In the genomic region with DNA sequence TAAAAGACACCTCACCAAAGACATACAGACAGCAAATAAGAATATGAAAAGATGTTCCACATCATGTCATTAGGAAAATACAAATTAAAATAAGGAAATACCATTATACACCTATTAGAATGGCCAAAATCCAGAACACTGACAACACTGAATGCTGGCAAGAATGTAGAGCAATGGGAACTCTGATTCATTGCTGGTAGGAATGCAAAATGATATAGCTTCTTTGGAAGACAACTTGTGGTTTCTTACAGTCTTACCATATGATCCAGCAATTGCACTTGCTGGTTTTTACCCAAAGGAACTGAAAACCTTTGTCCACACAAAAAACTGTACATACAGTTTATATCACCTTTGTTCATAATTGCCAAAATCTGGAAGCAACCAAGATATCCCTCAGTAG, we compare ENCODE assay signal across 28 cellular contexts. TPM values are rescaled to one million over a fixed set of nuclear protein-coding genes. Genes with fewer than 3 reads are reported as not detected.
DNase-seq lines count a peak whose midpoint lies in the region; ATAC-seq and TF ChIP-seq lines count a peak whose summit lies in the region.
"Had no signal": no experiment of that assay in that cellular context is flagged by ENCODE, and none has a peak within 500 bp of the region (broad histone marks: within the 10 kb centered on the region; RNA-seq: fewer than 3 reads in every experiment).

No MANE protein-coding gene starts in this region.

- no peak overlapping the region for H3K9ac ChIP-seq in GM23248
- H3K9ac ChIP-seq: BLaER1 treated with 17β-estradiol and CSF1 and Interleukin-3, amounts not matched to agents 10 nM and 100 nM had no signal

- H3K27me3 ChIP-seq in GM23248 (replicated peaks; ENCODE audit: insufficient read depth) (no peaks in the 10 kb centered on the region), hepatocyte (no peaks in the 10 kb centered on the region)
- H3K27me3 ChIP-seq: BLaER1 treated with 17β-estradiol and CSF1 and Interleukin-3, amounts not matched to agents 10 nM and 100 nM; sigmoid colon had no signal

- TF ChIP-seq CTCF in cardiac fibroblast (IDR thresholded peaks at IDR 0.05; ENCODE audit: low read depth, low read length) (no peak), GM13976 (IDR thresholded peaks at IDR 0.05; ENCODE audit: borderline replicate concordance, control extremely low read depth, extremely low read depth, insufficient read depth, missing control alignments) (no peak), hepatocyte (IDR thresholded peaks at IDR 0.05; ENCODE audit: poor library complexity) (no peak)

- DNase-seq in GM23248, result peak; percentile 61
- DNase-seq in cardiac fibroblast (ENCODE audit: low read depth in 2 of 2), result peak; percentile 10 to 55
- DNase-seq in non-pigmented ciliary epithelial cell (ENCODE audit: low read depth), result peak; percentile 46
- no peak for DNase-seq in T-helper 2 cell
- no peak for DNase-seq in GM13976 (ENCODE audit: low spot score)
- no peak for DNase-seq in activated naive CD4-positive, alpha-beta T cell treated with anti-CD3 and anti-CD28 coated beads, Interleukin-2, amount 10 ng/mL, durations not matched to agents 7 days and 5 days
- DNase-seq in hepatocyte (ENCODE audit: low spot score), result no peak
- DNase-seq: activated CD4-positive, alpha-beta T cell treated with anti-CD3 and anti-CD28 coated beads, Interleukin-2, amount 10 ng/mL, durations not matched to agents 24 days and 14 days; activated gamma-delta T cell treated with Interleukin-2 at 50 U/mL for 16 hours; activated T-cell treated with anti-CD3 and anti-CD28 coated beads, Interleukin-2, amount 50 U/mL, for 1 hour; DMS153; glutamatergic neuron; H9; Karpas-422; natural killer cell; NCI-H146; NCI-H345; occipital lobe; SHP77; sigmoid colon; stimulated activated CD4-positive, alpha-beta T cell treated with anti-CD3 and anti-CD28 coated beads, Interleukin-15, amount 100 ng/mL, for 24 hours; stimulated activated CD4-positive, alpha-beta T cell treated with anti-CD3 and anti-CD28 coated beads, Interleukin-4, amount 100 ng/mL, for 4 hours; substantia nigra; trophoblast cell had no signal

- H3K36me3 ChIP-seq in GM23248 (ENCODE audit: low read depth), result peaks cover 3% of the 10 kb centered on the region; the same call in 1 of the 2 replicates
- H3K36me3 ChIP-seq in hepatocyte (replicated peaks; ENCODE audit: insufficient read depth, low read depth), result no peaks in the 10 kb centered on the region
- H3K36me3 ChIP-seq: sigmoid colon had no signal

- H3K4me3 Mint-ChIP-seq in activated T-helper 17 cell treated with anti-CD3 and anti-CD28 coated beads, Interleukin-2, amount 50 U/mL, for 72 hours, result no peak overlapping the region
- no peak overlapping the region for H3K4me3 Mint-ChIP-seq in activated naive CD4-positive, alpha-beta T cell treated with anti-CD3 and anti-CD28 coated beads, Interleukin-2, amount 10 ng/mL, durations not matched to agents 7 days and 5 days
- H3K4me3 Mint-ChIP-seq: activated CD4-positive, alpha-beta T cell treated with anti-CD3 and anti-CD28 coated beads, Interleukin-2, amount 10 ng/mL, durations not matched to agents 24 days and 14 days; brain; H9; natural killer cell had no signal

- H2AFZ ChIP-seq in GM23248 (no peak overlapping the region), hepatocyte (no peak overlapping the region)

- H3K36me3 Mint-ChIP-seq in activated T-helper 17 cell treated with anti-CD3 and anti-CD28 coated beads, Interleukin-2, amount 50 U/mL, for 72 hours (ENCODE audit: low read depth), result peaks cover 59% of the 10 kb centered on the region
- H3K36me3 Mint-ChIP-seq in activated naive CD4-positive, alpha-beta T cell treated with anti-CD3 and anti-CD28 coated beads, Interleukin-2, amount 10 ng/mL, durations not matched to agents 7 days and 5 days, result peaks cover 38% of the 10 kb centered on the region
- H3K36me3 Mint-ChIP-seq: natural killer cell had no signal

- CTCF ChIA-PET in activated naive CD4-positive, alpha-beta T cell treated with anti-CD3 and anti-CD28 coated beads, Interleukin-2, amount 10 ng/mL, durations not matched to agents 7 days and 5 days (lab: Charles Lee), result no interaction called here

- H3F3A ChIP-seq in GM23248 (ENCODE audit: insufficient read depth), result peaks cover 14% of the 10 kb centered on the region; the same call in 1 of the 2 replicates

- H3K4me3 ChIP-seq in GM23248 (no peak overlapping the region), cardiac fibroblast (replicated peaks in 1 of 2; ENCODE audit: low read depth in 2 of 2, low read length in 2 of 2) (no peak overlapping the region), hepatocyte (no peak overlapping the region)
- H3K4me3 ChIP-seq: BLaER1 treated with 17β-estradiol and CSF1 and Interleukin-3, amounts not matched to agents 10 nM and 100 nM; sigmoid colon had no signal

- H3K9me3 ChIP-seq in GM23248 (ENCODE audit: low read depth), result no peaks in the 10 kb centered on the region
- no peaks in the 10 kb centered on the region for H3K9me3 ChIP-seq in hepatocyte (ENCODE audit: low read depth)
- H3K9me3 ChIP-seq: sigmoid colon had no signal

- H3K27ac Mint-ChIP-seq in activated T-helper 17 cell treated with anti-CD3 and anti-CD28 coated beads, Interleukin-2, amount 50 U/mL, for 72 hours, result no peak overlapping the region
- no peak overlapping the region for H3K27ac Mint-ChIP-seq in activated naive CD4-positive, alpha-beta T cell treated with anti-CD3 and anti-CD28 coated beads, Interleukin-2, amount 10 ng/mL, durations not matched to agents 7 days and 5 days
- H3K27ac Mint-ChIP-seq: activated CD4-positive, alpha-beta T cell treated with anti-CD3 and anti-CD28 coated beads, Interleukin-2, amount 10 ng/mL, durations not matched to agents 24 days and 14 days; brain; natural killer cell had no signal

- H3K4me2 ChIP-seq in GM23248 (ENCODE audit: unreplicated experiment) (no peak overlapping the region), hepatocyte (no peak overlapping the region)
- H3K4me2 ChIP-seq: BLaER1 treated with 17β-estradiol and CSF1 and Interleukin-3, amounts not matched to agents 10 nM and 100 nM had no signal

- H3K4me1 ChIP-seq in GM23248 (ENCODE audit: insufficient read depth) (peaks cover 4% of the 10 kb centered on the region; the same call in 1 of the 2 replicates), hepatocyte (ENCODE audit: insufficient read depth) (no peaks in the 10 kb centered on the region)

- H3K27ac ChIP-seq in GM23248 (no peak overlapping the region), hepatocyte (no peak overlapping the region)
- H3K27ac ChIP-seq: BLaER1 treated with 17β-estradiol and CSF1 and Interleukin-3, amounts not matched to agents 10 nM and 100 nM; sigmoid colon had no signal

- H4K20me1 ChIP-seq in GM23248 (ENCODE audit: insufficient read depth) (peaks cover 4% of the 10 kb centered on the region; the same call in 1 of the 2 replicates), hepatocyte (ENCODE audit: insufficient read depth, poor library complexity, severe bottlenecking) (no peaks in the 10 kb centered on the region)

- H3K9me3 Mint-ChIP-seq in activated T-helper 17 cell treated with anti-CD3 and anti-CD28 coated beads, Interleukin-2, amount 50 U/mL, for 72 hours, result no peaks in the 10 kb centered on the region
- H3K9me3 Mint-ChIP-seq in activated naive CD4-positive, alpha-beta T cell treated with anti-CD3 and anti-CD28 coated beads, Interleukin-2, amount 10 ng/mL, durations not matched to agents 7 days and 5 days, result peaks cover 2% of the 10 kb centered on the region

- H3K9me2 ChIP-seq in GM23248 (ENCODE audit: insufficient read depth) (no peaks in the 10 kb centered on the region), hepatocyte (replicated peaks; ENCODE audit: insufficient read depth) (no peaks in the 10 kb centered on the region)

- in situ Hi-C loops in GM23248 (cut with MboI), result no loop called here
- in situ Hi-C loops in GM13976 (cut with MboI; ENCODE audit: low sequenced_read_pairs, unreplicated experiment), result no loop called here

- H3K79me2 ChIP-seq in GM23248 (ENCODE audit: insufficient read depth) (peaks cover 100% of the 10 kb centered on the region), hepatocyte (peaks cover 86% of the 10 kb centered on the region)

- peaks cover 17% of the 10 kb centered on the region for H3K4me1 Mint-ChIP-seq in activated T-helper 17 cell treated with anti-CD3 and anti-CD28 coated beads, Interleukin-2, amount 50 U/mL, for 72 hours
- H3K4me1 Mint-ChIP-seq in activated naive CD4-positive, alpha-beta T cell treated with anti-CD3 and anti-CD28 coated beads, Interleukin-2, amount 10 ng/mL, durations not matched to agents 7 days and 5 days, result peaks cover 13% of the 10 kb centered on the region

- peak; percentile 26 for ATAC-seq in activated T-helper 17 cell treated with anti-CD3 and anti-CD28 coated beads, Interleukin-2, amount 50 U/mL, for 72 hours (replicated peaks)
- ATAC-seq: natural killer cell, Panc1 had no signal

- H3K27me3 Mint-ChIP-seq in activated T-helper 17 cell treated with anti-CD3 and anti-CD28 coated beads, Interleukin-2, amount 50 U/mL, for 72 hours, result no peaks in the 10 kb centered on the region
- H3K27me3 Mint-ChIP-seq in activated naive CD4-positive, alpha-beta T cell treated with anti-CD3 and anti-CD28 coated beads, Interleukin-2, amount 10 ng/mL, durations not matched to agents 7 days and 5 days, result no peaks in the 10 kb centered on the region
- H3K27me3 Mint-ChIP-seq: activated CD4-positive, alpha-beta T cell treated with anti-CD3 and anti-CD28 coated beads, Interleukin-2, amount 10 ng/mL, durations not matched to agents 24 days and 14 days; brain had no signal

RNA-seq across cellular contexts. Expression of a gene that starts 6.5 kb away (rescaled TPM):
- 9.4 and 11.3 TPM in 2 replicates for total RNA-seq in GM23248 (2014; rRNA removed; shearing (Covaris generic))
- 4.7 and 6.0 TPM in 2 replicates for polyA plus RNA-seq in GM23248 (2016; fragmentation: Nextera tagmentation; extraction: Ambion mirVana)
- total RNA-seq in activated T-helper 17 cell treated with anti-CD3 and anti-CD28 coated beads, Interleukin-2, amount 50 U/mL, for 72 hours, result 10 to 100 TPM; 25.7 to 26.9 TPM
- 31.7 and 35.4 TPM in 2 replicates for total RNA-seq in hepatocyte
- 9.0 and 13.9 TPM in 2 replicates for polyA plus RNA-seq in hepatocyte

Comparison
In these comparisons a context has a peak if more than half of its experiments do, and no peak if none do; other contexts are left out.
1. DNase-seq: peak in GM23248 (single experiment), cardiac fibroblast (2 of 2) and non-pigmented ciliary epithelial cell (single experiment); none in T-helper 2 cell (0 of 5), GM13976 (single experiment), activated naive CD4-positive, alpha-beta T cell treated with anti-CD3 and anti-CD28 coated beads, Interleukin-2, amount 10 ng/mL, durations not matched to agents 7 days and 5 days (single experiment) and hepatocyte (single experiment).